In genomic region chr9:38026840-38027527, GRCh38 we compare ENCODE assay signal across 10 cellular contexts. TPM values are rescaled to one million over a fixed set of nuclear protein-coding genes. Genes with fewer than 3 reads are reported as not detected.
DNase-seq lines count a peak whose midpoint lies in the region; ATAC-seq and TF ChIP-seq lines count a peak whose summit lies in the region.
"Had no signal": no experiment of that assay in that cellular context is flagged by ENCODE, and none has a peak within 500 bp of the region (broad histone marks: within the 10 kb centered on the region; RNA-seq: fewer than 3 reads in every experiment).

No MANE protein-coding gene starts in this region.

- H3K27me3 Mint-ChIP-seq in H9 (ENCODE audit: low read depth) (no peaks in the 10 kb centered on the region), nephron progenitor cell (ENCODE audit: low read depth, poor library complexity) (no peaks in the 10 kb centered on the region)
- peaks cover 0 to 9% of the 10 kb centered on the region in 2 donors for H3K27me3 Mint-ChIP-seq in effector memory CD8-positive, alpha-beta T cell
- no peaks in the 10 kb centered on the region for H3K27me3 Mint-ChIP-seq in activated T-helper 2 cell treated with anti-CD3 and anti-CD28 coated beads, Interferon-gamma antibody, Interleukin-2, Interleukin-4, amounts not matched to agents 10 μg/mL and 5 μg/mL and 100 μg/mL, durations not matched to agents 14 hours and 24 hours and 36 hours (ENCODE audit: low read depth)

- no peak overlapping the region for H3K4ac ChIP-seq in H9 (ENCODE audit: low read depth, low read length)

- no peak overlapping the region for H4K8ac ChIP-seq in H9 (replicated peaks; ENCODE audit: insufficient read length, low read depth, low read length)

- intact Hi-C loops in PC-9 (cut with micrococcal nuclease; ENCODE audit: unreplicated experiment) = no loop called here
- intact Hi-C loops in activated T-helper 2 cell treated with anti-CD3 and anti-CD28 coated beads, Interferon-gamma antibody, Interleukin-2, Interleukin-4, amounts not matched to agents 10 μg/mL and 5 μg/mL and 100 μg/mL, durations not matched to agents 14 hours and 24 hours and 36 hours (cut with micrococcal nuclease) = loop anchor here (10.0 kb wide), 1 partner anchor 58 kb away; no protein-coding TSS in a partner anchor

- H2AK5ac ChIP-seq in H9 (ENCODE audit: insufficient read length, low read length) = no peak overlapping the region

- peak overlapping the region; percentile 47 for H4K91ac ChIP-seq in H9 (ENCODE audit: insufficient read length, low read depth, low read length)

- H3K23ac ChIP-seq in H9 (ENCODE audit: insufficient read length, low read depth, low read length) = no peak overlapping the region

- TF ChIP-seq CTCF in H9 (conservative IDR thresholded peaks at IDR 0.05) = no peak
- TF ChIP-seq CTCF in PC-9 (conservative IDR thresholded peaks at IDR 0.05) = no peak
- no peak for TF ChIP-seq CTCF in foreskin keratinocyte (conservative IDR thresholded peaks at IDR 0.05)
- no peak for TF ChIP-seq CTCF in nephron progenitor cell (IDR thresholded peaks at IDR 0.05)

- H3K36me3 ChIP-seq in PC-9 (ENCODE audit: low read depth) = no peaks in the 10 kb centered on the region
- peaks cover 0 to 2% (median 0%) of the 10 kb centered on the region in 3 donors for H3K36me3 ChIP-seq in skeletal muscle tissue (ENCODE audit: control insufficient read depth in 3 of 3, insufficient read depth in 3 of 3, low read length in 3 of 3)

- no peaks in the 10 kb centered on the region; the same call in 1 of the 2 replicates for H3K79me2 ChIP-seq in H9 (ENCODE audit: insufficient read depth, low read length)
- H3K79me2 ChIP-seq in PC-9 (ENCODE audit: low read depth) = peaks cover 96% of the 10 kb centered on the region

- no peak overlapping the region for H2BK15ac ChIP-seq in H9 (ENCODE audit: low read depth, low read length)

- BruUV-seq in PC-9 (replicated peaks; lab: Mats Ljungman, UMichigan) = no TSS peak

- H3K4me1 ChIP-seq in H9 (ENCODE audit: insufficient read depth, low read length) (peaks cover 25% of the 10 kb centered on the region; the same call in 1 of the 2 replicates), PC-9 (replicated peaks; ENCODE audit: insufficient read depth) (peaks cover 93% of the 10 kb centered on the region), foreskin keratinocyte (peaks cover 49% of the 10 kb centered on the region), skeletal muscle tissue (ENCODE audit: control insufficient read depth in 3 of 3, insufficient read depth in 3 of 3, low read length in 3 of 3) (peaks cover 35 to 41% (median 38%) of the 10 kb centered on the region in 3 donors)

- H3K9ac ChIP-seq in H9 (ENCODE audit: extremely low read depth, insufficient read length, low read length) (no peak overlapping the region), skeletal muscle tissue (ENCODE audit: low read depth in 1 of 3, low read length in 3 of 3) (peak overlapping the region in 1 of 3 donors; percentile 40)

- ATAC-seq in foreskin keratinocyte (peak; percentile 14), HG02981 (IDR thresholded peaks at IDR 0.05; ENCODE audit: unreplicated experiment) (no peak)
- ATAC-seq in effector memory CD8-positive, alpha-beta T cell (replicated peaks) = no peak

- H3K36me3 Mint-ChIP-seq in H9 (ENCODE audit: insufficient read depth in 1 of 3, low read depth in 3 of 3) (no peaks in the 10 kb centered on the region), nephron progenitor cell (ENCODE audit: low read depth) (no peaks in the 10 kb centered on the region)
- peaks cover 6% of the 10 kb centered on the region for H3K36me3 Mint-ChIP-seq in effector memory CD8-positive, alpha-beta T cell (ENCODE audit: insufficient read depth)
- no peaks in the 10 kb centered on the region for H3K36me3 Mint-ChIP-seq in activated T-helper 2 cell treated with anti-CD3 and anti-CD28 coated beads, Interferon-gamma antibody, Interleukin-2, Interleukin-4, amounts not matched to agents 10 μg/mL and 5 μg/mL and 100 μg/mL, durations not matched to agents 14 hours and 24 hours and 36 hours (ENCODE audit: low read depth)

- H2BK120ac ChIP-seq in H9 (ENCODE audit: low read depth, low read length, poor library complexity, severe bottlenecking) = no peak overlapping the region

- H3K9me3 ChIP-seq in H9 (ENCODE audit: control insufficient read depth, low read depth, low read length) (no peaks in the 10 kb centered on the region), PC-9 (ENCODE audit: insufficient read depth, low read depth) (no peaks in the 10 kb centered on the region), skeletal muscle tissue (ENCODE audit: control insufficient read depth in 3 of 3, low read length in 3 of 3) (no peaks in the 10 kb centered on the region)

- H3K79me1 ChIP-seq in H9 (ENCODE audit: insufficient read depth, low read depth, low read length, poor library complexity, severe bottlenecking) = no peaks in the 10 kb centered on the region

- H3K4me1 Mint-ChIP-seq in H9 (peaks cover 56 to 66% of the 10 kb centered on the region in 2 experiments), nephron progenitor cell (peaks cover 78% of the 10 kb centered on the region)
- H3K4me1 Mint-ChIP-seq in effector memory CD8-positive, alpha-beta T cell (ENCODE audit: low read depth in 2 of 2) = no peaks in the 10 kb centered on the region
- peaks cover 5% of the 10 kb centered on the region for H3K4me1 Mint-ChIP-seq in activated T-helper 2 cell treated with anti-CD3 and anti-CD28 coated beads, Interferon-gamma antibody, Interleukin-2, Interleukin-4, amounts not matched to agents 10 μg/mL and 5 μg/mL and 100 μg/mL, durations not matched to agents 14 hours and 24 hours and 36 hours (ENCODE audit: low read depth)

- no peak overlapping the region for H2AFZ ChIP-seq in H9 (ENCODE audit: low read length)
- no peak overlapping the region for H2AFZ ChIP-seq in PC-9

- H3F3A ChIP-seq in PC-9 (ENCODE audit: insufficient read depth, low read depth) = peaks cover 58% of the 10 kb centered on the region

- POLR2A ChIA-PET in PC-9 (lab: Charles Lee; ENCODE audit: unreplicated experiment) = interaction anchor here (0.6 to 1.6 kb wide), 3 partner anchors 21 to 227 kb away, joined by 8 to 12 read pairs (median 11); partner anchors contain the start of gene DCAF10

- H2BK5ac ChIP-seq in H9 (ENCODE audit: insufficient read length, low read length) = no peak overlapping the region

- H3K27ac ChIP-seq in H9 (ENCODE audit: insufficient read length, low read depth, low read length) (no peak overlapping the region), PC-9 (peak overlapping the region; percentile 93), foreskin keratinocyte (peak overlapping the region; percentile 71), skeletal muscle tissue (ENCODE audit: low read depth, low read length) (peak overlapping the region; percentile 67)

- DNase-seq in H9 = no peak
- DNase-seq in PC-9 = peak in 1 of 2 experiments; percentile 66
- DNase-seq in foreskin keratinocyte = peak in 1 of 2 donors; percentile 77
- no peak for DNase-seq in nephron progenitor cell
- no peak for DNase-seq in effector memory CD8-positive, alpha-beta T cell
- no peak for DNase-seq in activated T-helper 2 cell treated with anti-CD3 and anti-CD28 coated beads, Interferon-gamma antibody, Interleukin-2, Interleukin-4, amounts not matched to agents 10 μg/mL and 5 μg/mL and 100 μg/mL, durations not matched to agents 14 hours and 24 hours and 36 hours (ENCODE audit: low spot score)
- DNase-seq: occipital lobe, SIG-M5 had no signal

- H4K20me1 ChIP-seq in H9 (ENCODE audit: control insufficient read depth, insufficient read depth, insufficient read length) (no peaks in the 10 kb centered on the region), PC-9 (ENCODE audit: insufficient read depth) (peaks cover 8% of the 10 kb centered on the region; the same call in 1 of the 2 replicates)

- no peak overlapping the region for H3K56ac ChIP-seq in H9 (ENCODE audit: insufficient read length, low read depth, low read length)

- no CpG with 5 or more reads among the region's 6 CpGs for WGBS in H9 (ENCODE audit: extremely low coverage, insufficient read length, low lambda C conversion rate)

- no peak overlapping the region for H4K5ac ChIP-seq in H9 (ENCODE audit: insufficient read length, low read depth, low read length)

- no peak overlapping the region for H3K18ac ChIP-seq in H9 (ENCODE audit: insufficient read length, low read depth, low read length)

- CTCF ChIA-PET in PC-9 (lab: Charles Lee) = interaction anchor here (0.7 kb wide), 1 partner anchor 10 kb away, joined by 3 read pairs; no protein-coding TSS in a partner anchor

- H3K4me3 Mint-ChIP-seq in H9 (no peak overlapping the region), nephron progenitor cell (no peak overlapping the region)
- no peak overlapping the region for H3K4me3 Mint-ChIP-seq in effector memory CD8-positive, alpha-beta T cell
- H3K4me3 Mint-ChIP-seq in activated T-helper 2 cell treated with anti-CD3 and anti-CD28 coated beads, Interferon-gamma antibody, Interleukin-2, Interleukin-4, amounts not matched to agents 10 μg/mL and 5 μg/mL and 100 μg/mL, durations not matched to agents 14 hours and 24 hours and 36 hours (ENCODE audit: low read depth) = no peak overlapping the region

- no peak overlapping the region for H2BK20ac ChIP-seq in H9 (ENCODE audit: low read depth, low read length, poor library complexity, severe bottlenecking)

- H3K27ac Mint-ChIP-seq in H9 = peak overlapping the region; percentile 55 to 88 (median 82); a peak in 5 of 7 replicates
- no peak overlapping the region for H3K27ac Mint-ChIP-seq in nephron progenitor cell
- no peak overlapping the region for H3K27ac Mint-ChIP-seq in effector memory CD8-positive, alpha-beta T cell
- no peak overlapping the region for H3K27ac Mint-ChIP-seq in activated T-helper 2 cell treated with anti-CD3 and anti-CD28 coated beads, Interferon-gamma antibody, Interleukin-2, Interleukin-4, amounts not matched to agents 10 μg/mL and 5 μg/mL and 100 μg/mL, durations not matched to agents 14 hours and 24 hours and 36 hours

- H3K23me2 ChIP-seq in H9 (ENCODE audit: insufficient read length, low read depth, low read length, poor library complexity, severe bottlenecking) = no peaks in the 10 kb centered on the region

- no peak overlapping the region for H3T11ph ChIP-seq in H9 (ENCODE audit: low read length)

- peak overlapping the region; percentile 27; the same call in 1 of the 2 replicates for H3K14ac ChIP-seq in H9 (ENCODE audit: insufficient read depth, low read length)

- H3K9me2 ChIP-seq in PC-9 (ENCODE audit: insufficient read depth) = no peaks in the 10 kb centered on the region

- H3K9me3 Mint-ChIP-seq in H9 = no peaks in the 10 kb centered on the region
- H3K9me3 Mint-ChIP-seq in nephron progenitor cell = no peaks in the 10 kb centered on the region
- H3K9me3 Mint-ChIP-seq in effector memory CD8-positive, alpha-beta T cell = no peaks in the 10 kb centered on the region
- no peaks in the 10 kb centered on the region for H3K9me3 Mint-ChIP-seq in activated T-helper 2 cell treated with anti-CD3 and anti-CD28 coated beads, Interferon-gamma antibody, Interleukin-2, Interleukin-4, amounts not matched to agents 10 μg/mL and 5 μg/mL and 100 μg/mL, durations not matched to agents 14 hours and 24 hours and 36 hours

- H3K4me2 ChIP-seq in H9 (ENCODE audit: insufficient read depth, insufficient read length, low read length) (no peak overlapping the region), PC-9 (peak overlapping the region; percentile 75)

- H3K27me3 ChIP-seq in H9 (ENCODE audit: insufficient read depth, low read length) (no peaks in the 10 kb centered on the region), PC-9 (ENCODE audit: insufficient read depth, low read depth) (no peaks in the 10 kb centered on the region), foreskin keratinocyte (no peaks in the 10 kb centered on the region), skeletal muscle tissue (ENCODE audit: control insufficient read depth in 3 of 3, insufficient read depth in 3 of 3, low read length in 3 of 3) (no peaks in the 10 kb centered on the region)

- peak overlapping the region; percentile 28; the same call in 1 of the 2 replicates for H3K4me3 ChIP-seq in PC-9
- H3K4me3 ChIP-seq in skeletal muscle tissue (ENCODE audit: low read length in 3 of 3) = peak overlapping the region in 1 of 3 donors; percentile 35

- peak overlapping the region; percentile 24 for H2BK12ac ChIP-seq in H9 (ENCODE audit: insufficient read length, low read depth, low read length)

RNA-seq across cellular contexts. Expression of gene SHB, which starts 42.0 kb away (rescaled TPM):
- total RNA-seq in H9 (2021) (13.8 and 14.6 TPM in 2 replicates), PC-9 (2021) (22.7 and 23.8 TPM in 2 replicates), foreskin keratinocyte (17.0 and 19.0 TPM in 2 replicates), skeletal muscle tissue (3.1 TPM)
- polyA plus RNA-seq in foreskin keratinocyte = 15.8 and 17.8 TPM in 2 replicates
- 1.7 and 1.9 TPM in 2 replicates for total RNA-seq in activated T-helper 2 cell treated with anti-CD3 and anti-CD28 coated beads, Interferon-gamma antibody, Interleukin-2, Interleukin-4, amounts not matched to agents 10 μg/mL and 5 μg/mL and 100 μg/mL, durations not matched to agents 14 hours and 24 hours and 36 hours

Comparison
In these comparisons a context has a peak if more than half of its experiments do, and no peak if none do; other contexts are left out.
1. H3K27ac Mint-ChIP-seq: peak in H9 (3 of 3); none in nephron progenitor cell (single experiment), effector memory CD8-positive, alpha-beta T cell (0 of 2) and activated T-helper 2 cell treated with anti-CD3 and anti-CD28 coated beads, Interferon-gamma antibody, Interleukin-2, Interleukin-4, amounts not matched to agents 10 μg/mL and 5 μg/mL and 100 μg/mL, durations not matched to agents 14 hours and 24 hours and 36 hours (single experiment).